In the genomic region with DNA sequence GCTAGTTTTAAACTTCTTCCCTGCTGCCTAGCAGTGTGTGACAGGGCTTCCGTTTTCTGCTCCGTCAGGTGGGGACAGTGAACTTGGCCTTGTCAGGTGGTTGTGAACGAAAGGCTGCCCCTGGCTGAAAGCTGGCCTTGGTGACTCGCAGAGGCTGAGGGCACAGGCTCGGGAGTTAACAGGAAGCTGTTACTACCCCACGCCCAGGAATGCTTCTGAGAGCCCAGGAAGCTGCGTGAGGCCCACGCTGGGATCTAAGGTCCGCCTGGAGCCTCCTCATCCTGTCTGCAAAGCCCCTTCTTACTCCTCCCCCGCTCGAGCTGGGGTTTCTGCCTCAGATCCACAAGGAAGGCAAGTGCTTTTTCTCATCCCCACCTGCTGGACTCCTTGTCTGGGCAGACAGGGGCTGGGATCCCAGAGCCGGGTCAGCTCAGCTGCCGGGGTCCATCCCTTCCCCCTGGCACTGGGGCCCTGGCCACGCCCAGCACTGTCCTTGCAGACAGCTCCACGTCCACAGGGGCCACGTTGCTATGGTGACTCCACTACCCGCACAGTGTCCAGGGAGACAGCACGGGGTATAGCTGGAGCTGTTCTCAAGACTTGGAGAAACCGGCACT, we compare ENCODE assay signal across 8 cellular contexts.
DNase-seq lines count a peak whose midpoint lies in the region; ATAC-seq and TF ChIP-seq lines count a peak whose summit lies in the region.

No MANE protein-coding gene starts in this region.

- no peaks in the 10 kb centered on the region for H4K20me1 ChIP-seq in hepatocyte (ENCODE audit: insufficient read depth, poor library complexity, severe bottlenecking)

- no peak for TF ChIP-seq CTCF in hepatocyte (IDR thresholded peaks at IDR 0.05; ENCODE audit: poor library complexity)

- H3K4me2 ChIP-seq in hepatocyte: peak overlapping the region; percentile 59

- POLR2A ChIA-PET in HEK293T (lab: Yijun Ruan, JAX): no interaction called here

- H3K4me3 ChIP-seq in hepatocyte: no peak overlapping the region

- no peaks in the 10 kb centered on the region for H3K79me2 ChIP-seq in hepatocyte

- in situ Hi-C loops in ACHN (cut with HindIII; ENCODE audit: low pct_ligation_motif_present, low pct_unique_long_range_greater_than_20kb, low sequenced_read_pairs): no loop called here

- CTCF ChIA-PET in HEK293T (lab: Yijun Ruan, JAX): no interaction called here

- peaks cover 22% of the 10 kb centered on the region for H3K4me1 ChIP-seq in hepatocyte (ENCODE audit: insufficient read depth)

- DNase-seq in ACHN: peak; percentile 58
- peak; percentile 14 for DNase-seq in RKO (ENCODE audit: low spot score)
- DNase-seq in hepatocyte (ENCODE audit: low spot score): peak; percentile 82
- DNase-seq in NCI-H1436 (lab: John Stamatoyannopoulos, UW): no peak
- no peak for DNase-seq in HEK293T (ENCODE audit: extremely low spot score)

- H3K9me2 ChIP-seq in hepatocyte (replicated peaks; ENCODE audit: insufficient read depth): no peaks in the 10 kb centered on the region

- no peaks in the 10 kb centered on the region for H3K36me3 ChIP-seq in hepatocyte (replicated peaks; ENCODE audit: insufficient read depth, low read depth)

- ATAC-seq in GM19463 (IDR thresholded peaks at IDR 0.05; ENCODE audit: unreplicated experiment) (peak; percentile 63), GM21381 (IDR thresholded peaks at IDR 0.05; ENCODE audit: unreplicated experiment) (no peak), HG02798 (IDR thresholded peaks at IDR 0.05; ENCODE audit: poor library complexity, unreplicated experiment) (no peak)

- H3K27ac ChIP-seq in hepatocyte: peak overlapping the region; percentile 82

- H2AFZ ChIP-seq in hepatocyte: peak overlapping the region; percentile 69

- 38% methylated on average over 16 of the region's 19 CpGs for WGBS in hepatocyte (ENCODE audit: low lambda C conversion rate, missing lambda C conversion rate)

- no peaks in the 10 kb centered on the region for H3K9me3 ChIP-seq in hepatocyte (ENCODE audit: low read depth)

- no peaks in the 10 kb centered on the region for H3K27me3 ChIP-seq in hepatocyte

TF ChIP-seq in HEK293T, 16 proteins besides CTCF, POLR2A, EP300 and RAD21:
- TF ChIP-seq FOXA1 (IDR thresholded peaks at IDR 0.05) (no peak), BHLHE40 (IDR thresholded peaks at IDR 0.05; ENCODE audit: borderline replicate concordance) (no peak), TARDBP (IDR thresholded peaks at IDR 0.05) (no peak), ELF4 (IDR thresholded peaks at IDR 0.05) (no peak), HDGF (IDR thresholded peaks at IDR 0.05; ENCODE audit: borderline replicate concordance) (no peak), SP1 (IDR thresholded peaks at IDR 0.05) (no peak), LEF1 (IDR thresholded peaks at IDR 0.05; ENCODE audit: borderline replicate concordance) (no peak), SUZ12 (IDR thresholded peaks at IDR 0.05) (no peak), ARNT (IDR thresholded peaks at IDR 0.05) (no peak)
- TF ChIP-seq, protein P1, sequence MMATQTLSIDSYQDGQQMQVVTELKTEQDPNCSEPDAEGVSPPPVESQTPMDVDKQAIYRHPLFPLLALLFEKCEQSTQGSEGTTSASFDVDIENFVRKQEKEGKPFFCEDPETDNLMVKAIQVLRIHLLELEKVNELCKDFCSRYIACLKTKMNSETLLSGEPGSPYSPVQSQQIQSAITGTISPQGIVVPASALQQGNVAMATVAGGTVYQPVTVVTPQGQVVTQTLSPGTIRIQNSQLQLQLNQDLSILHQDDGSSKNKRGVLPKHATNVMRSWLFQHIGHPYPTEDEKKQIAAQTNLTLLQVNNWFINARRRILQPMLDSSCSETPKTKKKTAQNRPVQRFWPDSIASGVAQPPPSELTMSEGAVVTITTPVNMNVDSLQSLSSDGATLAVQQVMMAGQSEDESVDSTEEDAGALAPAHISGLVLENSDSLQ (IDR thresholded peaks at IDR 0.05): no peak

Comparison
In these comparisons a context has a peak if more than half of its experiments do, and no peak if none do; other contexts are left out.
1. DNase-seq: peak in ACHN (single experiment), RKO (single experiment) and hepatocyte (single experiment); none in NCI-H1436 (single experiment) and HEK293T (single experiment).